Comparison of ENCODE assay signal across 8 cellular contexts in the genomic region with DNA sequence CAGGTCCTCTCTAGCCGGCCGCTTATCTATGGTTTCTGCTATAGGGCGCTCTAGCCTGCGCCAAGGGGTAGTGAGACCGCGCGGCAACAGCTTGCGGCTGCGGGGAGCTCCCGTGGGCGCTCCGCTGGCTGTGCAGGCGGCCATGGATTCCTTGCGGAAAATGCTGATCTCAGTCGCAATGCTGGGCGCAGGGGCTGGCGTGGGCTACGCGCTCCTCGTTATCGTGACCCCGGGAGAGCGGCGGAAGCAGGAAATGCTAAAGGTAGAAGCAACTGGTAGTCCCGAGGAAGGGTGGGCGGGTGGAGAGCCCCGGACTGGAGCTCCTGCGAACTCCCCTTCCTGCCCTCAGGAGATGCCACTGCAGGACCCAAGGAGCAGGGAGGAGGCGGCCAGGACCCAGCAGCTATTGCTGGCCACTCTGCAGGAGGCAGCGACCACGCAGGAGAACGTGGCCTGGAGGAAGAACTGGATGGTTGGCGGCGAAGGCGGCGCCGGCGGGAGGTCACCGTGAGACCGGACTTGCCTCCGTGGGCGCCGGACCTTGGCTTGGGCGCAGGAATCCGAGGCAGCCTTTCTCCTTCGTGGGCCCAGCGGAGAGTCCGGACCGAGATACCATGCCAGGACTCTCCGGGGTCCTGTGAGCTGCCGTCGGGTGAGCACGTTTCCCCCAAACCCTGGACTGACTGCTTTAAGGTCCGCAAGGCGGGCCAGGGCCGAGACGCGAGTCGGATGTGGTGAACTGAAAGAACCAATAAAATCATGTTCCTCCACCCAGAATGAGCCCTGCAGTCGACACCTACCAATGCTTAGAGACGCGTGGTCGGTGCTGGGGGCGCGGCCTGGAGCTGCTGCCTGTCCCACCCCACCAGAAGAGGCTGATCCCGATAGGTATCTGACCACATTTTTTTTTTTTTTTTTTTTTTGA. TPM values are rescaled to one million over a fixed set of nuclear protein-coding genes. Genes with fewer than 3 reads are reported as not detected.
DNase-seq lines count a peak whose midpoint lies in the region; ATAC-seq and TF ChIP-seq lines count a peak whose summit lies in the region.

Gene LBHD1, minus strand, starts transcription at position 664 of the 925 bp plus-strand sequence. CDS start 2,236 bp downstream, outside the sequence.
Gene UQCC3, plus strand, starts transcription at position 70 of the 925 bp plus-strand sequence. Its CDS starts 73 bp downstream, at position 143.

- H3K36me3 ChIP-seq in left ventricle myocardium inferior (peaks cover 42% of the 10 kb centered on the region), psoas muscle (ENCODE audit: insufficient read depth in 1 of 2, low read depth in 1 of 2) (peaks cover 9 to 51% of the 10 kb centered on the region in 2 donors), uterus (no peaks in the 10 kb centered on the region)

- H3K4me3 ChIP-seq in left ventricle myocardium inferior (peak within 1 kb of the TSS; percentile 81), psoas muscle (peak within 1 kb of the TSS; percentile 98), uterus (peak within 1 kb of the TSS; percentile 70 to 73)

- H3K4me1 ChIP-seq in left ventricle myocardium inferior, result peaks cover 72% of the 10 kb centered on the region
- H3K4me1 ChIP-seq in psoas muscle, result peaks cover 43% of the 10 kb centered on the region
- peaks cover 3 to 5% of the 10 kb centered on the region in 2 donors for H3K4me1 ChIP-seq in uterus

- DNase-seq in GDM1 (lab: John Stamatoyannopoulos, UW) (peak; percentile 86), NCI-H1417 (lab: John Stamatoyannopoulos, UW) (peak; percentile 90 to 93 (median 91)), T follicular helper cell (ENCODE audit: low read depth) (peak; percentile 55), amniotic epithelial cell (ENCODE audit: low read depth) (peak; percentile 83), left ventricle myocardium inferior (peak; percentile 66), psoas muscle (peak; percentile 74 to 85), uterus (peak; percentile 70 to 79)

- ATAC-seq in HG02588 (IDR thresholded peaks at IDR 0.05; ENCODE audit: unreplicated experiment) (peak; percentile 47), psoas muscle (peak; percentile 78 to 87 (median 84))

- no peaks in the 10 kb centered on the region for H3K9me3 ChIP-seq in left ventricle myocardium inferior (replicated peaks)
- no peaks in the 10 kb centered on the region for H3K9me3 ChIP-seq in psoas muscle
- H3K9me3 ChIP-seq in uterus, result no peaks in the 10 kb centered on the region

- peak in 1 of 2 donors; percentile 48 for TF ChIP-seq POLR2A in uterus (IDR thresholded peaks at IDR 0.05)

- intact Hi-C loops in left ventricle myocardium inferior (cut with micrococcal nuclease), result no loop called here
- intact Hi-C loops in psoas muscle (cut with DNase I), result no loop called here
- intact Hi-C loops in uterus (cut with DNase I; ENCODE audit: low total_unique reads), result no loop called here

- TF ChIP-seq CTCF in left ventricle myocardium inferior (IDR thresholded peaks at IDR 0.05; ENCODE audit: borderline replicate concordance) (no peak), psoas muscle (IDR thresholded peaks at IDR 0.05) (no peak), uterus (IDR thresholded peaks at IDR 0.05) (peak in 1 of 4 experiments; percentile 24)

- H3K27ac ChIP-seq in left ventricle myocardium inferior (replicated peaks) (peak within 1 kb of the TSS; percentile 91), psoas muscle (peak within 1 kb of the TSS; percentile 87), uterus (peak within 1 kb of the TSS; percentile 82 to 87)

- no peaks in the 10 kb centered on the region for H3K27me3 ChIP-seq in left ventricle myocardium inferior (ENCODE audit: low read depth)
- H3K27me3 ChIP-seq in psoas muscle (ENCODE audit: insufficient read depth in 3 of 3, low read length in 2 of 3), result no peaks in the 10 kb centered on the region
- no peaks in the 10 kb centered on the region for H3K27me3 ChIP-seq in uterus

- WGBS in psoas muscle, 3 donors, result 1% methylated on average over 65 to 66 of the region's 66 CpGs

RNA-seq across cellular contexts. Expression of gene LBHD1, which starts in this region (rescaled TPM):
- total RNA-seq in left ventricle myocardium inferior (2.1 TPM), psoas muscle (1 to 10 TPM in 3 of 4 donors, under 1 TPM in 1; 0.74 to 3.2 (median 1.9) TPM), uterus (10 to 100 TPM in 1 of 4 donors, 1 to 10 TPM in 2, not detected in 1; 3.5 to 18.2 (median 6.9) TPM)
- 1 to 10 TPM in 2 of 3 donors, under 1 TPM in 1; 0.98 to 3.6 (median 1.6) TPM for polyA plus RNA-seq in psoas muscle

RNA-seq across cellular contexts. Expression of gene UQCC3, which starts in this region (rescaled TPM):
- total RNA-seq in left ventricle myocardium inferior (6.9 TPM), psoas muscle (1 to 10 TPM; 5.2 to 8.8 (median 7.1) TPM), uterus (1 to 10 TPM in 3 of 4 donors, under 1 TPM in 1; 0.51 to 6.6 (median 3.4) TPM)
- polyA plus RNA-seq in psoas muscle, result 10 to 100 TPM in 1 of 3 donors, 1 to 10 TPM in 2; 6.4 to 16.5 (median 8.6) TPM

Comparison
In these comparisons a context has a peak if more than half of its experiments do, and no peak if none do; other contexts are left out.
1. Peak in every context shown above with its lines: DNase-seq, ATAC-seq, H3K4me3 ChIP-seq and H3K27ac ChIP-seq.